9 cellular contexts compared by ENCODE assay signal in genomic region chr3:182913889-182914288, GRCh38.
DNase-seq lines count a peak whose midpoint lies in the region; ATAC-seq, FAIRE-seq and TF ChIP-seq lines count a peak whose summit lies in the region.
"Had no signal": no experiment of that assay in that cellular context is flagged by ENCODE, and none has a peak within 500 bp of the region (broad histone marks: within the 10 kb centered on the region; RNA-seq: fewer than 3 reads in every experiment).

No MANE protein-coding gene starts in this region.

- no peaks in the 10 kb centered on the region for H3K9me3 ChIP-seq in GM12878 (replicated peaks; ENCODE audit: control insufficient read depth, insufficient read depth, low read length)
- no peaks in the 10 kb centered on the region for H3K9me3 ChIP-seq in GM23248 (ENCODE audit: low read depth)
- H3K9me3 ChIP-seq in mammary epithelial cell (replicated peaks; ENCODE audit: insufficient read depth, low read length): no peaks in the 10 kb centered on the region

- TF ChIP-seq CTCF in GM12878 (IDR thresholded peaks at IDR 0.05 in 2 of 3, conservative IDR thresholded peaks at IDR 0.05 in 1 of 3; ENCODE audit: control insufficient read depth in 2 of 3, extremely low read depth in 1 of 3, insufficient read depth in 1 of 3, low read depth in 3 of 3, low read length in 3 of 3) (no peak), mammary epithelial cell (conservative IDR thresholded peaks at IDR 0.05 in 1 of 2, IDR thresholded peaks at IDR 0.05 in 1 of 2; ENCODE audit: extremely low read depth in 1 of 2, insufficient read depth in 1 of 2, low read depth in 1 of 2, low read length in 2 of 2) (no peak)

- intact Hi-C loops in GM12878 (cut with micrococcal nuclease; ENCODE audit: unreplicated experiment): loop anchor here (2.0 to 5.0 kb wide), 2 partner anchors 53 to 183 kb away; partner anchors contain the start of gene MCCC1
- intact Hi-C loops in mammary epithelial cell (cut with micrococcal nuclease): no loop called here

- H2AFZ ChIP-seq in GM12878 (ENCODE audit: control insufficient read depth, low read depth, low read length): no peak overlapping the region
- H2AFZ ChIP-seq in GM23248: no peak overlapping the region
- H2AFZ ChIP-seq in mammary epithelial cell (ENCODE audit: low read depth, low read length): no peak overlapping the region

- POLR2A ChIA-PET in GM12878 (lab: Charles Lee): interaction anchor here (0.8 to 1.2 kb wide), 2 partner anchors 12 to 59 kb away, joined by 3 to 4 read pairs; no protein-coding TSS in a partner anchor

- H3K36me3 ChIP-seq in GM12878 (ENCODE audit: control insufficient read depth in 2 of 2, insufficient read depth in 2 of 2, low read length in 1 of 2): peaks cover 0 to 10% of the 10 kb centered on the region in 2 experiments; a peak in 2 of 4 replicates
- peaks cover 19% of the 10 kb centered on the region for H3K36me3 ChIP-seq in GM23248 (ENCODE audit: low read depth)
- H3K36me3 ChIP-seq in mammary epithelial cell (ENCODE audit: insufficient read depth, low read length): peaks cover 4% of the 10 kb centered on the region

- TF ChIP-seq POLR2A in GM12878 (IDR thresholded peaks at IDR 0.05; ENCODE audit: low read depth, low read length): no peak

- H3K4me1 ChIP-seq in GM12878 (ENCODE audit: control insufficient read depth, insufficient read depth, low read length) (peaks cover 15% of the 10 kb centered on the region), GM23248 (ENCODE audit: insufficient read depth) (0 out of 2 replicates have a peak, but pooled peaks cover 6% of the 10 kb centered on the region), mammary epithelial cell (ENCODE audit: insufficient read depth, low read length) (peaks cover 5% of the 10 kb centered on the region)

- H3K9ac ChIP-seq in GM12878 (ENCODE audit: control insufficient read depth, insufficient read depth, low read length): no peak overlapping the region
- no peak overlapping the region for H3K9ac ChIP-seq in GM23248
- H3K9ac ChIP-seq in mammary epithelial cell (ENCODE audit: insufficient read depth, low read length): no peak overlapping the region

- BruUV-seq in GM12878 (replicated peaks; lab: Mats Ljungman, UMichigan) (no TSS peak), mammary epithelial cell (replicated peaks; lab: Mats Ljungman, UMichigan) (no TSS peak)

- no peaks in the 10 kb centered on the region for H3F3A ChIP-seq in GM23248 (ENCODE audit: insufficient read depth)

- H3K4me3 ChIP-seq in GM12878 (no peak overlapping the region), GM23248 (no peak overlapping the region), mammary epithelial cell (replicated peaks in 1 of 3; ENCODE audit: insufficient read depth in 1 of 3, low read depth in 2 of 3, low read length in 3 of 3) (no peak overlapping the region)

- peak; percentile 71 for ATAC-seq in GM18499 (IDR thresholded peaks at IDR 0.05; ENCODE audit: insufficient read depth, unreplicated experiment)
- ATAC-seq in GM21367 (IDR thresholded peaks at IDR 0.05; ENCODE audit: unreplicated experiment): peak; percentile 81
- ATAC-seq in HG03457 (IDR thresholded peaks at IDR 0.05; ENCODE audit: unreplicated experiment): peak; percentile 92
- peak; percentile 93 for ATAC-seq in GM12878

- H3K4me2 ChIP-seq in GM12878 (ENCODE audit: control insufficient read depth, insufficient read depth) (peak overlapping the region; percentile 28), GM23248 (ENCODE audit: unreplicated experiment) (no peak overlapping the region), mammary epithelial cell (ENCODE audit: insufficient read depth, low read depth, low read length) (no peak overlapping the region)

- dilution Hi-C loops in mammary epithelial cell (cut with HindIII; ENCODE audit: low sequenced_read_pairs): no loop called here

- H3K79me2 ChIP-seq in GM12878 (ENCODE audit: control insufficient read depth, insufficient read depth, low read length) (no peaks in the 10 kb centered on the region), GM23248 (ENCODE audit: insufficient read depth) (no peaks in the 10 kb centered on the region), mammary epithelial cell (ENCODE audit: insufficient read depth, low read length) (no peaks in the 10 kb centered on the region)

- in situ Hi-C loops in GM12878 (cut with MboI): no loop called here
- in situ Hi-C loops in GM23248 (cut with MboI): loop anchor here (25.0 kb wide), 1 partner anchor 473 kb away; no protein-coding TSS in a partner anchor
- in situ Hi-C loops in mammary epithelial cell (cut with MboI; ENCODE audit: low sequenced_read_pairs in 2 of 2): no loop called here

- SMC1A ChIA-PET in GM12878 (lab: Charles Lee; ENCODE audit: uncharacterized antibody, unreplicated experiment): interaction anchor here (0.5 to 3.6 kb wide), 16 partner anchors 10 to 218 kb away, joined by 3 to 17 read pairs (median 4); partner anchors contain the start of gene MCCC1

- WGBS in GM12878 (ENCODE audit: insufficient coverage, insufficient replicate concordance, low lambda C conversion rate, missing lambda C conversion rate): 44% methylated on average over 4 of the region's 4 CpGs
- 69 to 79% methylated on average over 4 of the region's 4 CpGs for whole genome bisulfite sequencing in GM23248 (ENCODE audit: low coverage in 1 of 2, low lambda C conversion rate in 2 of 2, missing lambda C conversion rate in 2 of 2), 2 experiments
- 78% methylated on average over 4 of the region's 4 CpGs for WGBS in mammary epithelial cell (ENCODE audit: low coverage, missing lambda C conversion rate)

- FAIRE-seq in GM12878 (lab: Jason Lieb, UNC): peak; percentile 79
- FAIRE-seq: H1 had no signal

- no peaks in the 10 kb centered on the region for H3K9me2 ChIP-seq in GM23248 (ENCODE audit: insufficient read depth)

- no peak for TF ChIP-seq RAD21 in GM12878 (IDR thresholded peaks at IDR 0.05; ENCODE audit: insufficient read depth, low read depth, low read length)

- CTCF ChIA-PET in GM12878 (lab: Yijun Ruan, JAX) (interaction anchor here (1.2 to 1.9 kb wide), 5 partner anchors 13 to 200 kb away, joined by 3 to 10 read pairs (median 5); no protein-coding TSS in a partner anchor), mammary epithelial cell (lab: Charles Lee; ENCODE audit: low non-redundant PET) (no interaction called here)

- H3K27ac ChIP-seq in GM12878 (ENCODE audit: control insufficient read depth, insufficient read depth): peak overlapping the region; percentile 16; the same call in 1 of the 2 replicates
- no peak overlapping the region for H3K27ac ChIP-seq in GM23248
- no peak overlapping the region for H3K27ac ChIP-seq in mammary epithelial cell (ENCODE audit: insufficient read depth, low read depth, low read length)

- TF ChIP-seq EP300 in GM12878 (IDR thresholded peaks at IDR 0.05; ENCODE audit: borderline replicate concordance in 1 of 2, control insufficient read depth in 1 of 2, low read depth in 2 of 2, low read length in 2 of 2): peak; percentile 43 to 62; a peak in 3 of 4 replicates

- RAD21 ChIA-PET in GM12878 (lab: Charles Lee; ENCODE audit: unreplicated experiment): interaction anchor here (0.9 to 1.2 kb wide), 5 partner anchors 98 to 468 kb away, joined by 3 to 4 read pairs (median 3); no protein-coding TSS in a partner anchor

- H4K20me1 ChIP-seq in GM12878 (ENCODE audit: control insufficient read depth, insufficient read depth) (no peaks in the 10 kb centered on the region), GM23248 (ENCODE audit: insufficient read depth) (no peaks in the 10 kb centered on the region), mammary epithelial cell (ENCODE audit: insufficient read depth, low read length) (no peaks in the 10 kb centered on the region)

- no peaks in the 10 kb centered on the region for H3K27me3 ChIP-seq in GM12878 (replicated peaks in 1 of 2; ENCODE audit: control insufficient read depth in 2 of 2, insufficient read depth in 2 of 2, low read length in 1 of 2)
- H3K27me3 ChIP-seq in GM23248 (replicated peaks; ENCODE audit: insufficient read depth): no peaks in the 10 kb centered on the region
- H3K27me3 ChIP-seq in mammary epithelial cell (ENCODE audit: insufficient read depth, low read length): no peaks in the 10 kb centered on the region

- DNase-seq in GM12878 (ENCODE audit: low read depth, low spot score) (peak; percentile 63), GM23248 (no peak), mammary epithelial cell (no peak), foreskin melanocyte (no peak)
- no peak for DNase-seq in activated CD8-positive, alpha-beta memory T cell treated with anti-CD3 and anti-CD28 coated beads, Interleukin-2, amount 50 U/mL, for 4 hours

TF ChIP-seq in GM12878, 131 proteins besides CTCF, POLR2A, EP300 and RAD21 (continues in another document):
- TF ChIP-seq CHD4 (IDR thresholded peaks at IDR 0.05): no peak
- peak; percentile 70 for TF ChIP-seq EED (IDR thresholded peaks at IDR 0.05; ENCODE audit: low read depth)
- TF ChIP-seq PAX8 (IDR thresholded peaks at IDR 0.05): no peak
- TF ChIP-seq FOXM1 (IDR thresholded peaks at IDR 0.05; ENCODE audit: low read depth, low read length): peak; percentile 82; the same call in 1 of the 2 replicates
- no peak for TF ChIP-seq FOXK2 (IDR thresholded peaks at IDR 0.05)
- no peak for TF ChIP-seq YBX1 (IDR thresholded peaks at IDR 0.05)
- TF ChIP-seq MAX (IDR thresholded peaks at IDR 0.05; ENCODE audit: low read depth, low read length): no peak
- TF ChIP-seq GATAD2B (conservative IDR thresholded peaks at IDR 0.05; ENCODE audit: low read depth): 0 out of 2 replicates have a peak, but pooled peaks have one; percentile 41
- TF ChIP-seq ETV6 (conservative IDR thresholded peaks at IDR 0.05 in 1 of 2, IDR thresholded peaks at IDR 0.05 in 1 of 2; ENCODE audit: borderline replicate concordance in 1 of 2, low read depth in 1 of 2): peak in 1 of 2 experiments; percentile 70; a peak in 1 of 4 replicates
- TF ChIP-seq LARP7 (IDR thresholded peaks at IDR 0.05): no peak
- TF ChIP-seq ASH2L (IDR thresholded peaks at IDR 0.05; ENCODE audit: borderline replicate concordance, low read depth): no peak
- peak; percentile 60; the same call in 1 of the 2 replicates for TF ChIP-seq SMARCA5 (IDR thresholded peaks at IDR 0.05)
- no peak for TF ChIP-seq ZNF207 (IDR thresholded peaks at IDR 0.05; ENCODE audit: borderline replicate concordance)
- peak; percentile 21; the same call in 1 of the 2 replicates for TF ChIP-seq PKNOX1 (IDR thresholded peaks at IDR 0.05)
